11 cellular contexts compared by ENCODE assay signal in the genomic region with DNA sequence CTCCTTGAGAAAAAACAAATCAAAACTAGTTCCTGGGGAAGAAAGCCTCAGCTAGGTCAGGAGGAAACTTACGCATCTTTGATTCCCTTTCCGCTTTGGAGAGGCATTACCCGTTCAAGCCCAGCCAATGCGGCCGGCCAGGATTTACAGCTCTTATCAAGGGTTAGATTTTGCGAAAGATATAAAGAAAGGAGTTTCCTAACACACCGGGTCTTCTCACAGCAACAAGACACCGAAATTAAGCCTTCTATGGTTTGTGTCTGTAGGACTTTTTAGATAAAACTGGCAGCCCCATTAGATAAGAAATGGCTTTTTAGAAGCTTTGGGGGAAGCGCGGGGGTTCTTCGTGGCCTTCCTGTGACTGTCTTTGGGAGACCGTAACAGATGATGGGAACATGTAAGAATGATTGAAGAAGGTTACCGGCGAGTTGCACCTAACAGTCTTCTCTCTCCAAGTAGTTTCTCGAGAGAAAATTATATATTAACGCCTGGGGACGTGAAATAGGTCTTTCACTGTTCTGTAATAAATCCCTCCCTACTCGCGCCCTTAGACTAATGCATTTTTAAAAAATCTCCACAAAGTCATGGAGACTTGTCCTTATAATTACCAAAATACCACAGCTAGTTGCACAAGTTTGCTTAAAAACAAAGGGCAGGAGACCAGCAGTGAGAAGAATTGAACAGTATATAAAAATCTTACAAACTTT. TPM values are rescaled to one million over a fixed set of nuclear protein-coding genes. Genes with fewer than 3 reads are reported as not detected.
DNase-seq lines count a peak whose midpoint lies in the region; TF ChIP-seq lines count a peak whose summit lies in the region.
"Had no signal": no experiment of that assay in that cellular context is flagged by ENCODE, and none has a peak within 500 bp of the region (broad histone marks: within the 10 kb centered on the region; RNA-seq: fewer than 3 reads in every experiment).

No MANE protein-coding gene starts in this region.

- H3K27me3 Mint-ChIP-seq in MCF 10A (ENCODE audit: insufficient read depth, unreplicated experiment) = no peaks in the 10 kb centered on the region

- no peaks in the 10 kb centered on the region for H3K9me3 ChIP-seq in mesodermal cell (ENCODE audit: control insufficient read depth, low read length)

- intact Hi-C loops in MCF 10A (cut with micrococcal nuclease) = loop anchor here (10.0 kb wide), 1 partner anchor 303 kb away; no protein-coding TSS in a partner anchor

- peaks cover 37% of the 10 kb centered on the region for H3K4me1 Mint-ChIP-seq in MCF 10A (ENCODE audit: insufficient read depth, unreplicated experiment)

- peak overlapping the region; percentile 98 for H3K4me3 Mint-ChIP-seq in MCF 10A (ENCODE audit: unreplicated experiment)

- H3K27ac ChIP-seq in mesodermal cell (ENCODE audit: low read depth, low read length, severe bottlenecking) = peak overlapping the region; percentile 17

- WGBS in mesodermal cell (ENCODE audit: insufficient coverage in 2 of 2), 2 experiments = 0% methylated on average over 6 to 7 of the region's 19 CpGs

- POLR2A ChIA-PET in MCF 10A (lab: Yijun Ruan, JAX) = interaction anchor here (1.0 to 1.4 kb wide), 8 partner anchors 24 to 448 kb away, joined by 3 to 6 read pairs (median 3); no protein-coding TSS in a partner anchor

- no peaks in the 10 kb centered on the region for H3K9me3 Mint-ChIP-seq in MCF 10A (ENCODE audit: unreplicated experiment)

- H3K27ac Mint-ChIP-seq in MCF 10A (ENCODE audit: low read depth, unreplicated experiment) = no peak overlapping the region

- no peaks in the 10 kb centered on the region for H3K36me3 ChIP-seq in mesodermal cell (ENCODE audit: control insufficient read depth, insufficient read depth, low read length)

- TF ChIP-seq CTCF in AG10803 (conservative IDR thresholded peaks at IDR 0.05; ENCODE audit: low read length) = no peak
- TF ChIP-seq CTCF in MCF 10A (IDR thresholded peaks at IDR 0.05; ENCODE audit: unreplicated experiment) = no peak

- no TSS peak for BruUV-seq in MCF 10A (replicated peaks; lab: Mats Ljungman, UMichigan)

- peaks cover 8% of the 10 kb centered on the region for H3K36me3 Mint-ChIP-seq in MCF 10A (ENCODE audit: insufficient read depth, unreplicated experiment)

- no peak for DNase-seq in AG10803 (ENCODE audit: low read depth)
- DNase-seq in HT-29 (ENCODE audit: low spot score) = peak; percentile 68
- DNase-seq in MCF 10A (ENCODE audit: unreplicated experiment) = no peak
- no peak for DNase-seq in Ammon's horn (ENCODE audit: low spot score)
- no peak for DNase-seq in activated T-cell treated with anti-CD3 and anti-CD28 coated beads, Interleukin-2, amount 50 U/mL, for 1 hour
- no peak for DNase-seq in NOMO-1 treated with dmso at 0.1 percent for 144 hours (lab: John Stamatoyannopoulos, UW; ENCODE audit: unreplicated experiment)
- DNase-seq in effector CD8-positive, alpha-beta T cell (lab: John Stamatoyannopoulos, UW) = no peak
- DNase-seq: CD4-positive, alpha-beta memory T cell; hypothalamus; NK-92 treated with Interleukin-12 subunit alpha and Interleukin-12 subunit beta, amount 100 ng/mL, for 24 hours had no signal

- H3K4me3 ChIP-seq in AG10803 (ENCODE audit: low read length) = peak overlapping the region; percentile 2; the same call in 1 of the 2 replicates
- H3K4me3 ChIP-seq in mesodermal cell (ENCODE audit: extremely low read depth, insufficient read depth, low read length, poor library complexity, severe bottlenecking) = peak overlapping the region; percentile 71

- CTCF ChIA-PET in MCF 10A (lab: Yijun Ruan, JAX) = interaction anchor here (0.6 to 5.3 kb wide), 18 partner anchors 8 to 1526 kb away, joined by 3 to 24 read pairs (median 4); no protein-coding TSS in a partner anchor

- peaks cover 19% of the 10 kb centered on the region for H3K4me1 ChIP-seq in mesodermal cell (ENCODE audit: control insufficient read depth, insufficient read depth, low read length, poor library complexity, severe bottlenecking)

RNA-seq across cellular contexts. Expression of a gene that starts 1.3 kb away (rescaled TPM):
- 13.2 and 15.3 TPM in 2 replicates for total RNA-seq in HT-29 (2014; rRNA removed; shearing (Covaris generic))
- total RNA-seq in MCF 10A (2022) = 1.2 TPM in 2 replicates
- polyA plus RNA-seq in mesodermal cell (2013, experiment 1 of 2) = 32.5 TPM
- polyA plus RNA-seq in mesodermal cell (2013, experiment 2 of 2) = 25.2 TPM
- total RNA-seq: CD4-positive, alpha-beta memory T cell had no signal
- polyA plus RNA-seq: CD4-positive, alpha-beta memory T cell had no signal
